Comparison of ENCODE assay signal across 31 cellular contexts in genomic region chr1:31687601-31688000, GRCh38. TPM values are rescaled to one million over a fixed set of nuclear protein-coding genes. Genes with fewer than 3 reads are reported as not detected.
"Had no signal": no experiment of that assay in that cellular context is flagged by ENCODE, and none has a peak within 500 bp of the region (broad histone marks: within the 10 kb centered on the region; RNA-seq: fewer than 3 reads in every experiment).

No MANE protein-coding gene starts in this region.

- H3K9me3 ChIP-seq: heart left ventricle, left ventricle myocardium inferior, thoracic aorta, upper lobe of left lung, vagina had no signal

- H3K27me3 ChIP-seq: heart left ventricle, upper lobe of left lung, vagina had no signal

- H3K27ac Mint-ChIP-seq: activated CD4-positive, alpha-beta memory T cell treated with anti-CD3 and anti-CD28 coated beads, Interleukin-2, amount 10 ng/mL, durations not matched to agents 7 days and 5 days; activated CD4-positive, alpha-beta T cell treated with anti-CD3 and anti-CD28 coated beads, Interleukin-2, amount 10 ng/mL, durations not matched to agents 24 days and 14 days; activated naive CD4-positive, alpha-beta T cell treated with anti-CD3 and anti-CD28 coated beads, Interleukin-2, amount 50 U/mL, for 24 hours; activated naive CD8-positive, alpha-beta T cell treated with anti-CD3 and anti-CD28 coated beads, Interleukin-2, amount 50 U/mL, for 24 hours; activated T-cell treated with anti-CD3 and anti-CD28 coated beads, Interleukin-2, amount 50 U/mL, for 24 hours; T-helper 1 cell treated with Interleukin-12 subunit alpha and Interleukin-12 subunit beta and Interleukin-4 antibody, amounts not matched to agents 30 μg/mL and 1 μg/mL, for 36 hours had no signal

- H3K9ac ChIP-seq: parathyroid adenoma had no signal

- ATAC-seq: activated naive CD8-positive, alpha-beta T cell treated with anti-CD3 and anti-CD28 coated beads, Interleukin-2, amount 50 U/mL, for 24 hours; heart left ventricle; naive thymus-derived CD4-positive, alpha-beta T cell; right cardiac atrium; stimulated activated naive CD8-positive, alpha-beta T cell treated with anti-CD3 and anti-CD28 coated beads, Interleukin-15, Interleukin-2, amounts not matched to agents 100 U/mL and 50 U/mL, for 24 hours had no signal

- H3K4me1 ChIP-seq: heart left ventricle, left ventricle myocardium inferior, parathyroid adenoma, upper lobe of left lung, vagina had no signal

- H3K4me3 ChIP-seq: heart left ventricle, left ventricle myocardium inferior, lung, thoracic aorta, upper lobe of left lung, vagina had no signal

- H3K79me2 ChIP-seq: parathyroid adenoma had no signal

- H3K27me3 Mint-ChIP-seq: activated naive CD4-positive, alpha-beta T cell treated with anti-CD3 and anti-CD28 coated beads, Interleukin-2, amount 50 U/mL, for 24 hours had no signal

- H3K36me3 ChIP-seq: left ventricle myocardium inferior, upper lobe of left lung, WERI-Rb-1 had no signal

- DNase-seq: activated CD4-positive, alpha-beta memory T cell treated with anti-CD3 and anti-CD28 coated beads, Interleukin-2, amount 10 ng/mL, durations not matched to agents 7 days and 5 days; activated CD4-positive, alpha-beta T cell treated with anti-CD3 and anti-CD28 coated beads, Interleukin-2, amount 10 ng/mL, durations not matched to agents 24 days and 14 days; activated CD4-positive, CD25-positive, alpha-beta regulatory T cell treated with anti-CD3 and anti-CD28 coated beads, Interleukin-2, amount 50 U/mL, for 72 hours; activated CD8-positive, alpha-beta memory T cell treated with anti-CD3 and anti-CD28 coated beads, Interleukin-2, amount 50 U/mL, for 48 hours; activated gamma-delta T cell; activated naive CD8-positive, alpha-beta T cell treated with anti-CD3 and anti-CD28 coated beads, Interleukin-2, amount 50 U/mL, for 24 hours; activated T-cell treated with anti-CD3 and anti-CD28 coated beads, Interleukin-2, amount 50 U/mL, for 24 hours; amygdala; caudate nucleus; cortex of kidney; foreskin fibroblast; heart left ventricle; left ventricle myocardium inferior; naive thymus-derived CD4-positive, alpha-beta T cell; occipital lobe; stimulated activated CD4-positive, alpha-beta T cell treated with anti-CD3 and anti-CD28 coated beads, Interleukin-2, amount 100 ng/mL, for 48 hours; stimulated activated naive CD8-positive, alpha-beta T cell treated with anti-CD3 and anti-CD28 coated beads, Interleukin-15, Interleukin-2, amounts not matched to agents 100 U/mL and 50 U/mL, for 24 hours; T-helper 9 cell; upper lobe of left lung; WERI-Rb-1 had no signal

- H3K4me1 Mint-ChIP-seq: activated CD4-positive, alpha-beta memory T cell treated with anti-CD3 and anti-CD28 coated beads, Interleukin-2, amount 10 ng/mL, durations not matched to agents 7 days and 5 days; activated CD4-positive, alpha-beta T cell treated with anti-CD3 and anti-CD28 coated beads, Interleukin-2, amount 10 ng/mL, durations not matched to agents 24 days and 14 days; activated naive CD4-positive, alpha-beta T cell treated with anti-CD3 and anti-CD28 coated beads, Interleukin-2, amount 50 U/mL, for 24 hours; activated naive CD8-positive, alpha-beta T cell treated with anti-CD3 and anti-CD28 coated beads, Interleukin-2, amount 50 U/mL, for 24 hours; naive thymus-derived CD4-positive, alpha-beta T cell had no signal

- H3K4me3 Mint-ChIP-seq: activated CD4-positive, alpha-beta memory T cell treated with anti-CD3 and anti-CD28 coated beads, Interleukin-2, amount 10 ng/mL, durations not matched to agents 7 days and 5 days; activated CD4-positive, alpha-beta T cell treated with anti-CD3 and anti-CD28 coated beads, Interleukin-2, amount 10 ng/mL, durations not matched to agents 24 days and 14 days; activated naive CD4-positive, alpha-beta T cell treated with anti-CD3 and anti-CD28 coated beads, Interleukin-2, amount 50 U/mL, for 24 hours; activated naive CD8-positive, alpha-beta T cell treated with anti-CD3 and anti-CD28 coated beads, Interleukin-2, amount 50 U/mL, for 24 hours; activated T-cell treated with anti-CD3 and anti-CD28 coated beads, Interleukin-2, amount 50 U/mL, for 24 hours; mesothelial cell of epicardium; naive thymus-derived CD4-positive, alpha-beta T cell; neural crest cell; T-helper 1 cell treated with Interleukin-12 subunit alpha and Interleukin-12 subunit beta and Interleukin-4 antibody, amounts not matched to agents 30 μg/mL and 1 μg/mL, for 36 hours had no signal

- H3K36me3 Mint-ChIP-seq: activated naive CD4-positive, alpha-beta T cell treated with anti-CD3 and anti-CD28 coated beads, Interleukin-2, amount 50 U/mL, for 24 hours; naive thymus-derived CD4-positive, alpha-beta T cell had no signal

- H3K27ac ChIP-seq: left ventricle myocardium inferior, parathyroid adenoma, thoracic aorta, upper lobe of left lung, vagina, WERI-Rb-1 had no signal

- FAIRE-seq: endothelial cell of umbilical vein, TTC549 had no signal

- H3K9me3 Mint-ChIP-seq: activated CD4-positive, alpha-beta memory T cell treated with anti-CD3 and anti-CD28 coated beads, Interleukin-2, amount 10 ng/mL, durations not matched to agents 7 days and 5 days; activated CD4-positive, alpha-beta T cell treated with anti-CD3 and anti-CD28 coated beads, Interleukin-2, amount 10 ng/mL, durations not matched to agents 24 days and 14 days; activated naive CD4-positive, alpha-beta T cell treated with anti-CD3 and anti-CD28 coated beads, Interleukin-2, amount 50 U/mL, for 24 hours; activated naive CD8-positive, alpha-beta T cell treated with anti-CD3 and anti-CD28 coated beads, Interleukin-2, amount 50 U/mL, for 24 hours; activated T-cell treated with anti-CD3 and anti-CD28 coated beads, Interleukin-2, amount 50 U/mL, for 24 hours; mesothelial cell of epicardium; naive thymus-derived CD4-positive, alpha-beta T cell; neural crest cell; T-helper 1 cell treated with Interleukin-12 subunit alpha and Interleukin-12 subunit beta and Interleukin-4 antibody, amounts not matched to agents 30 μg/mL and 1 μg/mL, for 36 hours had no signal

RNA-seq across cellular contexts. Expression of gene COL16A1, which starts 16.2 kb away (rescaled TPM):
- total RNA-seq: activated CD4-positive, alpha-beta memory T cell treated with anti-CD3 and anti-CD28 coated beads, Interleukin-2, amount 10 ng/mL, durations not matched to agents 7 days and 5 days; activated CD4-positive, alpha-beta T cell treated with anti-CD3 and anti-CD28 coated beads, Interleukin-2, amount 10 ng/mL, durations not matched to agents 24 days and 14 days had no signal
